3 cellular contexts compared by ENCODE assay signal in the genomic region with DNA sequence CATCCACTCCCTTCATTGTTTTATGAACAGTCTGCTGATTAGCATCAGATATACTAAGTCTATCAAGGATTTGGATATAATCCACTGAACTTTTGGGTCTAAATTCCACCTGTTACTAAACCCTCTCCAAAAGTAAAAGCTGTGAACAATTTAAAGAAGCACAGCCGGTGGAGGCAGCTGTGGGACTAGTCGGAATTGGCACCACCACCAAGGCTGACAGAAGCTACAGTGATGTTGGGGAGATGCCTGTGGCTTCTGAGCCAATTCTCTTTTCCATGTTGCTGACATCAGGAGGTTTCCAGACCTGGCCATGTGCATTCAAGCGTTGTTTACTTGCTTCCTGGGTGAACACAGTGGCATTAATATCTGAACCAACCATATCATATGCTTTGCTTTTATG.
"Had no signal": no experiment of that assay in that cellular context is flagged by ENCODE, and none has a peak within 500 bp of the region (broad histone marks: within the 10 kb centered on the region; RNA-seq: fewer than 3 reads in every experiment).

No MANE protein-coding gene starts in this region.

- DNase-seq: IMR-90, KBM-7, KG1 had no signal
